Comparison of ENCODE assay signal across 10 cellular contexts in genomic region chr9:136531904-136532798, GRCh38. TPM values are rescaled to one million over a fixed set of nuclear protein-coding genes. Genes with fewer than 3 reads are reported as not detected.
DNase-seq lines count a peak whose midpoint lies in the region; ATAC-seq and TF ChIP-seq lines count a peak whose summit lies in the region.
"Had no signal": no experiment of that assay in that cellular context is flagged by ENCODE, and none has a peak within 500 bp of the region (broad histone marks: within the 10 kb centered on the region; RNA-seq: fewer than 3 reads in every experiment).

No MANE protein-coding gene starts in this region.

- H3K9me3 ChIP-seq in BLaER1 treated with 17β-estradiol and CSF1 and Interleukin-3, amounts not matched to agents 10 nM and 100 nM (replicated peaks in 1 of 11), result no peaks in the 10 kb centered on the region

- peak overlapping the region in 5 of 11 experiments; percentile 26 to 67 (median 50); a peak in 11 of 22 replicates for H3K9ac ChIP-seq in BLaER1 treated with 17β-estradiol and CSF1 and Interleukin-3, amounts not matched to agents 10 nM and 100 nM

- H3K27me3 Mint-ChIP-seq in natural killer cell treated with Interleukin-12 subunit alpha and Interleukin-12 subunit beta and Interleukin-15 and Interleukin-18, amount 100 ng/mL, for 72 hours, result no peaks in the 10 kb centered on the region

- H3K9me3 Mint-ChIP-seq in natural killer cell treated with Interleukin-12 subunit alpha and Interleukin-12 subunit beta and Interleukin-15 and Interleukin-18, amount 100 ng/mL, for 72 hours, result no peaks in the 10 kb centered on the region

- H3K4me3 ChIP-seq in BLaER1 treated with 17β-estradiol and CSF1 and Interleukin-3, amounts not matched to agents 10 nM and 100 nM, result peak overlapping the region in 7 of 10 experiments; percentile 1 to 46 (median 41); a peak in 7 of 20 replicates
- peak overlapping the region in 3 of 59 donors; percentile 5 to 20 (median 19) for H3K4me3 ChIP-seq in dorsolateral prefrontal cortex

- H3K4me2 ChIP-seq in BLaER1 treated with 17β-estradiol and CSF1 and Interleukin-3, amounts not matched to agents 10 nM and 100 nM, result peak overlapping the region; percentile 85 to 100 (median 97)

- peak; percentile 61 to 74 for DNase-seq in NCI-H526 (lab: John Stamatoyannopoulos, UW)
- DNase-seq in dorsolateral prefrontal cortex, result no peak
- no peak for DNase-seq in natural killer cell treated with Interleukin-12 subunit alpha and Interleukin-12 subunit beta and Interleukin-15 and Interleukin-18, amount 100 ng/mL, for 72 hours (ENCODE audit: low spot score)
- DNase-seq in SKM-1 treated with dmso at 0.1 percent for 144 hours (lab: John Stamatoyannopoulos, UW; ENCODE audit: unreplicated experiment), result no peak
- DNase-seq in OCI-M1 (lab: John Stamatoyannopoulos, UW), result no peak
- DNase-seq in COLO668 (lab: John Stamatoyannopoulos, UW; ENCODE audit: unreplicated experiment), result no peak
- DNase-seq: NCI-H1417, posterior cingulate gyrus had no signal

- H3K27ac Mint-ChIP-seq in natural killer cell treated with Interleukin-12 subunit alpha and Interleukin-12 subunit beta and Interleukin-15 and Interleukin-18, amount 100 ng/mL, for 72 hours, result peak overlapping the region; percentile 45 to 83

- peaks cover 85 to 93% (median 91%) of the 10 kb centered on the region in 10 experiments for H3K4me1 ChIP-seq in BLaER1 treated with 17β-estradiol and CSF1 and Interleukin-3, amounts not matched to agents 10 nM and 100 nM

- no peak for ATAC-seq in natural killer cell treated with Interleukin-12 subunit alpha and Interleukin-12 subunit beta and Interleukin-15 and Interleukin-18, amount 100 ng/mL, for 72 hours
- no peak for ATAC-seq in HG02884 (IDR thresholded peaks at IDR 0.05; ENCODE audit: unreplicated experiment)

- peak overlapping the region; percentile 73 for H3K4me3 Mint-ChIP-seq in natural killer cell treated with Interleukin-12 subunit alpha and Interleukin-12 subunit beta and Interleukin-15 and Interleukin-18, amount 100 ng/mL, for 72 hours

- H4K20me1 ChIP-seq in BLaER1 treated with 17β-estradiol and CSF1 and Interleukin-3, amounts not matched to agents 10 nM and 100 nM, result peaks cover 95 to 99% (median 96%) of the 10 kb centered on the region in 11 experiments

- H3K36me3 ChIP-seq in BLaER1 treated with 17β-estradiol and CSF1 and Interleukin-3, amounts not matched to agents 10 nM and 100 nM, result peaks cover 2 to 13% (median 9%) of the 10 kb centered on the region in 11 experiments; a peak in 17 of 22 replicates

- peaks cover 27 to 31% of the 10 kb centered on the region in 2 donors for H3K4me1 Mint-ChIP-seq in natural killer cell treated with Interleukin-12 subunit alpha and Interleukin-12 subunit beta and Interleukin-15 and Interleukin-18, amount 100 ng/mL, for 72 hours (ENCODE audit: low read depth in 2 of 2)

- H3K36me3 Mint-ChIP-seq in natural killer cell treated with Interleukin-12 subunit alpha and Interleukin-12 subunit beta and Interleukin-15 and Interleukin-18, amount 100 ng/mL, for 72 hours, result no peaks in the 10 kb centered on the region

- intact Hi-C loops in dorsolateral prefrontal cortex (cut with DNase I), result no loop called here

- H3K27ac ChIP-seq in BLaER1 treated with 17β-estradiol and CSF1 and Interleukin-3, amounts not matched to agents 10 nM and 100 nM, result peak overlapping the region in 3 of 11 experiments; percentile 9 to 58 (median 22); a peak in 5 of 22 replicates
- H3K27ac ChIP-seq in dorsolateral prefrontal cortex, result peak overlapping the region in 43 of 59 donors; percentile 5 to 80 (median 54)

- TF ChIP-seq CTCF in dorsolateral prefrontal cortex (IDR thresholded peaks at IDR 0.05 in 54 of 56, conservative IDR thresholded peaks at IDR 0.05 in 2 of 56; ENCODE audit: low read depth in 1 of 56, partially characterized antibody in 56 of 56), result no peak

- H3K27me3 ChIP-seq in BLaER1 treated with 17β-estradiol and CSF1 and Interleukin-3, amounts not matched to agents 10 nM and 100 nM, result peaks cover 0 to 39% (median 21%) of the 10 kb centered on the region in 11 experiments; a peak in 13 of 22 replicates
- peaks cover 0 to 18% (median 0%) of the 10 kb centered on the region in 45 donors for H3K27me3 ChIP-seq in dorsolateral prefrontal cortex

RNA-seq across cellular contexts. Expression of gene NOTCH1, which starts 13.7 kb away (rescaled TPM):
- total RNA-seq in dorsolateral prefrontal cortex, result 10 to 100 TPM; 24.0 to 92.1 (median 38.8) TPM
- 10 to 100 TPM; 57.3 to 85.0 TPM for total RNA-seq in natural killer cell treated with Interleukin-12 subunit alpha and Interleukin-12 subunit beta and Interleukin-15 and Interleukin-18, amount 100 ng/mL, for 72 hours

RNA-seq across cellular contexts. Expression of gene SEC16A, which starts 49.3 kb away (rescaled TPM):
- 10 to 100 TPM; 52.6 to 89.0 (median 68.2) TPM for total RNA-seq in dorsolateral prefrontal cortex
- 100 to 1,000 TPM; 104 to 121 TPM for total RNA-seq in natural killer cell treated with Interleukin-12 subunit alpha and Interleukin-12 subunit beta and Interleukin-15 and Interleukin-18, amount 100 ng/mL, for 72 hours

Comparison
In these comparisons a context has a peak if more than half of its experiments do, and no peak if none do; other contexts are left out.
1. DNase-seq: peak in NCI-H526 (2 of 2); none in dorsolateral prefrontal cortex (0 of 10), natural killer cell treated with Interleukin-12 subunit alpha and Interleukin-12 subunit beta and Interleukin-15 and Interleukin-18, amount 100 ng/mL, for 72 hours (single experiment), SKM-1 treated with dmso at 0.1 percent for 144 hours (single experiment), OCI-M1 (single experiment) and COLO668 (single experiment).